Comparison of ENCODE assay signal across 8 cellular contexts in the genomic region with DNA sequence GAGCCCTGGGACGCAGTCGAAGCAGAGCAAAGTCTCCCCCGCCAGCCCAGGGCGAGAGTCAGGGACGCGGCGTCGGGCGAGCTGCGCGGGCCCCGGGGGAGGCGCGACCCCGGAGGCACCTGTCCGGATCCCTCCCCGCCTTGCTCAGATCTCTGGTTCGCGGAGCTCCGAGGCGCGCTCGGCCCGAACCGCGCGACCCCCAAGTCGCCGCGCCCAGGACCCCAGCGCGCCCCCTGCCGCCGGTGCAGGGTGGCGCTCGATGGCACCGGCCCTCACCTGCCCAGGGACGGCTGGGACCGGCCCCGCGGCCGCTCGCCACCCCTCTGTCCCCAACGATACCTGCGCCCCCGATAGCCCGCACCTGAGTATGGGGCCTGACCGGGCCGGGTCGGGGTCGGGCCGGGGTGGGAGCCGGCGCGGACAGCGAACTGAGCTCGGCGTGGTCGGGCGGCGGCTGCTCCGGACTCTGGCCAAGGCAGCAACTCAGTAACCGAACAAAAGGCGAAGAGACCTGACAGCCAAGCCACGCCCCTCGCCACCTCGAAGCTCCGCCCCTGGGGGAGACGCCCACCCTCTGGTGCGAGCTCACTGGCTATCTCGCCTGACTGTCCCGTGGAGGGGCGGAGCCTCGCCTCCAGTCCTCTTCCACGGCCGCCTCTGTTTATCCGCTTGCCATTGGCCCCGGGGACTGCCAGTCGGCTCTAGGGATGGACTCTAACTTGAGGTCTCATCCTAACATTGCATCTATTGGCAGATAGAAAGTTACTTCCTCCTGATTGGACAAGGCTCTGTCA. TPM values are rescaled to one million over a fixed set of nuclear protein-coding genes. Genes with fewer than 3 reads are reported as not detected.
DNase-seq lines count a peak whose midpoint lies in the region; ATAC-seq, FAIRE-seq and TF ChIP-seq lines count a peak whose summit lies in the region.

A gene (minus strand): TSS at position 485 of the 794 bp plus-strand sequence. CDS start 14,857 bp downstream, outside the sequence.

- ATAC-seq in HG03139 (IDR thresholded peaks at IDR 0.05; ENCODE audit: unreplicated experiment) (peak; percentile 63), GM18858 (IDR thresholded peaks at IDR 0.05; ENCODE audit: unreplicated experiment) (no peak)

- peak; percentile 99 for DNase-seq in GM13977 (ENCODE audit: low spot score)
- peak; percentile 100 for DNase-seq in NCI-H345 (lab: John Stamatoyannopoulos, UW)
- DNase-seq in activated CD4-positive, alpha-beta T cell treated with anti-CD3 and anti-CD28 coated beads for 1 hour: peak; percentile 74
- DNase-seq in cerebellum (ENCODE audit: low spot score): peak; percentile 100
- peak; percentile 73 to 92 for DNase-seq in stimulated activated CD4-positive, alpha-beta T cell treated with anti-CD3 and anti-CD28 coated beads, Interleukin-12 subunit alpha, Interleukin-12 subunit beta, amount 100 ng/mL, for 24 hours (ENCODE audit: low read depth in 2 of 2)

- TF ChIP-seq CTCF in GM13977 (IDR thresholded peaks at IDR 0.05; ENCODE audit: extremely low read depth, insufficient read depth, missing control alignments): peak; percentile 64

- in situ Hi-C loops in GM13977 (cut with MboI; ENCODE audit: low pct_unique_long_range_greater_than_20kb, low sequenced_read_pairs, unreplicated experiment): no loop called here

- FAIRE-seq in islet of Langerhans (lab: Jason Lieb, UNC): peak; percentile 98

RNA-seq across cellular contexts. Expression of the gene that starts here (rescaled TPM):
- 38.9 TPM for total RNA-seq in cerebellum
